Comparison of ENCODE assay signal across 8 cellular contexts in genomic region chr1:233294991-233295774, GRCh38. TPM values are rescaled to one million over a fixed set of nuclear protein-coding genes. Genes with fewer than 3 reads are reported as not detected.
DNase-seq lines count a peak whose midpoint lies in the region; ATAC-seq and TF ChIP-seq lines count a peak whose summit lies in the region.

Gene PCNX2 (minus strand): TSS chr1:233295725. CDS start chr1:233295478, 247 bp downstream.

- peak within 1 kb of the TSS; percentile 96 for H3K27ac Mint-ChIP-seq in stimulated activated effector memory CD8-positive, alpha-beta T cell treated with anti-CD3 and anti-CD28 coated beads, Interleukin-12 subunit alpha, Interleukin-12 subunit beta, amount 100 ng/mL, for 72 hours

- no peaks in the 10 kb centered on the region for H3K9me3 Mint-ChIP-seq in stimulated activated effector memory CD8-positive, alpha-beta T cell treated with anti-CD3 and anti-CD28 coated beads, Interleukin-12 subunit alpha, Interleukin-12 subunit beta, amount 100 ng/mL, for 72 hours

- peak within 1 kb of the TSS; percentile 42 for H3K27ac ChIP-seq in BLaER1

- peak within 1 kb of the TSS; percentile 93 for H3K4me2 ChIP-seq in BLaER1

- H3K4me3 ChIP-seq in BLaER1 (peak within 1 kb of the TSS; percentile 85), epithelial cell of esophagus (ENCODE audit: low read length) (peak within 1 kb of the TSS; percentile 76)

- peak within 1 kb of the TSS; percentile 75 for H3K9ac ChIP-seq in BLaER1

- no peaks in the 10 kb centered on the region for H3K36me3 ChIP-seq in BLaER1

- H3K4me1 ChIP-seq in BLaER1 = peaks cover 17% of the 10 kb centered on the region

- H3K36me3 Mint-ChIP-seq in stimulated activated effector memory CD8-positive, alpha-beta T cell treated with anti-CD3 and anti-CD28 coated beads, Interleukin-12 subunit alpha, Interleukin-12 subunit beta, amount 100 ng/mL, for 72 hours = no peaks in the 10 kb centered on the region

- no peaks in the 10 kb centered on the region for H3K27me3 ChIP-seq in BLaER1

- H4K20me1 ChIP-seq in BLaER1 = no peaks in the 10 kb centered on the region

- peak within 1 kb of the TSS; percentile 97 for H3K4me3 Mint-ChIP-seq in stimulated activated effector memory CD8-positive, alpha-beta T cell treated with anti-CD3 and anti-CD28 coated beads, Interleukin-12 subunit alpha, Interleukin-12 subunit beta, amount 100 ng/mL, for 72 hours

- no peak for TF ChIP-seq CTCF in epithelial cell of esophagus (IDR thresholded peaks at IDR 0.05; ENCODE audit: insufficient read depth, low read depth, low read length, missing control alignments)

- peaks cover 39% of the 10 kb centered on the region for H3K4me1 Mint-ChIP-seq in stimulated activated effector memory CD8-positive, alpha-beta T cell treated with anti-CD3 and anti-CD28 coated beads, Interleukin-12 subunit alpha, Interleukin-12 subunit beta, amount 100 ng/mL, for 72 hours

- ATAC-seq in HG03442 (IDR thresholded peaks at IDR 0.05; ENCODE audit: unreplicated experiment) = peak; percentile 93
- ATAC-seq in stimulated activated effector memory CD8-positive, alpha-beta T cell treated with anti-CD3 and anti-CD28 coated beads, Interleukin-12 subunit alpha, Interleukin-12 subunit beta, amount 100 ng/mL, for 72 hours = peak; percentile 93

- DNase-seq in GM19240 (ENCODE audit: insufficient read length, low spot score) (peak; percentile 73), NCI-H82 treated with DMSO at 0.1 percent for 48 hours (lab: John Stamatoyannopoulos, UW; ENCODE audit: unreplicated experiment) (peak; percentile 8), epithelial cell of esophagus (ENCODE audit: low read depth) (peak; percentile 79), myocyte (ENCODE audit: low read depth) (peak; percentile 32)
- peak; percentile 66 for DNase-seq in activated CD8-positive, alpha-beta memory T cell treated with anti-CD3 and anti-CD28 coated beads, Interleukin-2, amount 50 U/mL, for 4 hours
- peak; percentile 43 to 80 for DNase-seq in stimulated activated effector memory CD8-positive, alpha-beta T cell treated with anti-CD3 and anti-CD28 coated beads, Interleukin-12 subunit alpha, Interleukin-12 subunit beta, amount 100 ng/mL, for 72 hours (ENCODE audit: low spot score in 2 of 2)

- no peaks in the 10 kb centered on the region for H3K9me3 ChIP-seq in BLaER1

RNA-seq across cellular contexts. Expression of gene PCNX2, which starts in this region (rescaled TPM):
- total RNA-seq in myocyte = 2.3 and 6.6 TPM in 2 replicates
- 6.6 TPM for polyA plus RNA-seq in myocyte (2012)

Comparison
In these comparisons a context has a peak if more than half of its experiments do, and no peak if none do; other contexts are left out.
1. Peak in every context shown above with its lines: DNase-seq, ATAC-seq, H3K4me3 ChIP-seq and H3K27ac ChIP-seq.
2. DNase-seq: peak in every context shown above with its lines; median percentile 79 in epithelial cell of esophagus; 73 in GM19240; 66 in activated CD8-positive, alpha-beta memory T cell treated with anti-CD3 and anti-CD28 coated beads, Interleukin-2, amount 50 U/mL, for 4 hours; 62 in stimulated activated effector memory CD8-positive, alpha-beta T cell treated with anti-CD3 and anti-CD28 coated beads, Interleukin-12 subunit alpha, Interleukin-12 subunit beta, amount 100 ng/mL, for 72 hours; 32 in myocyte; 8 in NCI-H82 treated with DMSO at 0.1 percent for 48 hours.